In the genomic region with DNA sequence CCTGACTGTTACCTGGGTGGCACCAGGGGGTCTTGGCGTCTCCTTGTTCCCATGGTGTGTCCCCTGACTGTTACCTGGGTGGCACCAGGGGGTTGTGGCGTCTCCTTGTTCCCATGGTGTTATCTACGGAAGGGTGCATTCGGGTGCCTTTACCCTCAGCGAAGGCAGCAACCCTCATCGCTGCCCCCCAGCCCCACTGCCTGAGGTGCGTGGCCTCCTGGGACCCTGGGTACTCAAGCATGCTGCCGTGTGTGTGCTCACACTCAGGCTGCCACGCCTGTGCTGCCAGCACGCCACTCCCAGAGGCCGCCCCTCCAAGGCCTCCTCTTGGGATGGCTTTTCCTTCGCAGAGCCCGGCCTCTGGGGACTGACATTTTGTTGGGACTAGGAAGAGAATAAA, we compare ENCODE assay signal across 42 cellular contexts. TPM values are rescaled to one million over a fixed set of nuclear protein-coding genes. Genes with fewer than 3 reads are reported as not detected.
"Had no signal": no experiment of that assay in that cellular context is flagged by ENCODE, and none has a peak within 500 bp of the region (broad histone marks: within the 10 kb centered on the region; RNA-seq: fewer than 3 reads in every experiment).

No MANE protein-coding gene starts in this region.

- H3K4me3 ChIP-seq: adrenal gland, body of pancreas, breast epithelium, cardiac muscle cell, colonic mucosa, esophagus squamous epithelium, gastroesophageal sphincter had no signal

- H3K27me3 Mint-ChIP-seq: activated CD4-positive, alpha-beta memory T cell treated with anti-CD3 and anti-CD28 coated beads for 36 hours; activated CD4-positive, alpha-beta T cell treated with anti-CD3 and anti-CD28 coated beads for 36 hours; activated CD4-positive, alpha-beta T cell treated with anti-CD3 and anti-CD28 coated beads, Interleukin-2, amount 10 ng/mL, durations not matched to agents 24 days and 14 days; activated CD8-positive, alpha-beta memory T cell treated with anti-CD3 and anti-CD28 coated beads, Interleukin-2, amount 10 ng/mL, durations not matched to agents 7 days and 5 days; activated naive CD4-positive, alpha-beta T cell treated with anti-CD3 and anti-CD28 coated beads, Interleukin-2, amount 50 U/mL, for 24 hours; activated naive CD8-positive, alpha-beta T cell treated with anti-CD3 and anti-CD28 coated beads for 36 hours; activated naive CD8-positive, alpha-beta T cell treated with anti-CD3 and anti-CD28 coated beads, Interleukin-2, amount 50 U/mL, for 24 hours; T-helper 17 cell had no signal

- H3K36me3 ChIP-seq: breast epithelium, colonic mucosa had no signal

- H3K9me3 Mint-ChIP-seq: activated CD4-positive, alpha-beta memory T cell treated with anti-CD3 and anti-CD28 coated beads for 36 hours; activated CD4-positive, alpha-beta T cell treated with anti-CD3 and anti-CD28 coated beads, Interleukin-2, amount 10 ng/mL, durations not matched to agents 24 days and 14 days; activated naive CD4-positive, alpha-beta T cell treated with anti-CD3 and anti-CD28 coated beads for 36 hours; activated naive CD4-positive, alpha-beta T cell treated with anti-CD3 and anti-CD28 coated beads, Interleukin-2, amount 50 U/mL, for 24 hours; activated naive CD8-positive, alpha-beta T cell treated with anti-CD3 and anti-CD28 coated beads for 36 hours; activated naive CD8-positive, alpha-beta T cell treated with anti-CD3 and anti-CD28 coated beads, Interleukin-2, amount 50 U/mL, for 24 hours; activated T-helper 1 cell treated with anti-CD3 and anti-CD28 coated beads, Interleukin-12 subunit alpha, Interleukin-12 subunit beta, Interleukin-2, Interleukin-4 antibody, amounts not matched to agents 30 ng/mL and 10 ng/mL and 1 ng/mL, durations not matched to agents 14 hours and 24 hours and 36 hours; activated T-helper 2 cell treated with anti-CD3 and anti-CD28 coated beads, Interferon-gamma antibody, Interleukin-2, Interleukin-4, amounts not matched to agents 10 μg/mL and 5 μg/mL and 100 μg/mL, durations not matched to agents 14 hours and 24 hours and 36 hours; T-helper 2 cell treated with Interferon-gamma antibody and Interleukin-4, amounts not matched to agents 5 μg/mL and 100 μg/mL, for 36 hours had no signal

- H3K4me3 Mint-ChIP-seq: activated CD4-positive, alpha-beta memory T cell treated with anti-CD3 and anti-CD28 coated beads for 36 hours; activated CD4-positive, alpha-beta T cell treated with anti-CD3 and anti-CD28 coated beads for 36 hours; activated CD4-positive, alpha-beta T cell treated with anti-CD3 and anti-CD28 coated beads, Interleukin-2, amount 10 ng/mL, durations not matched to agents 24 days and 14 days; activated CD8-positive, alpha-beta memory T cell treated with anti-CD3 and anti-CD28 coated beads, Interleukin-2, amount 10 ng/mL, durations not matched to agents 7 days and 5 days; activated CD8-positive, alpha-beta T cell treated with anti-CD3 and anti-CD28 coated beads, Interleukin-2, amount 10 ng/mL, durations not matched to agents 7 days and 5 days; activated naive CD4-positive, alpha-beta T cell treated with anti-CD3 and anti-CD28 coated beads for 36 hours; activated naive CD4-positive, alpha-beta T cell treated with anti-CD3 and anti-CD28 coated beads, Interleukin-2, amount 50 U/mL, for 24 hours; activated naive CD8-positive, alpha-beta T cell treated with anti-CD3 and anti-CD28 coated beads for 36 hours; activated naive CD8-positive, alpha-beta T cell treated with anti-CD3 and anti-CD28 coated beads, Interleukin-2, amount 50 U/mL, for 24 hours; activated T-helper 1 cell treated with anti-CD3 and anti-CD28 coated beads, Interleukin-12 subunit alpha, Interleukin-12 subunit beta, Interleukin-2, Interleukin-4 antibody, amounts not matched to agents 30 ng/mL and 10 ng/mL and 1 ng/mL, durations not matched to agents 14 hours and 24 hours and 36 hours; T-helper 17 cell; T-helper 2 cell treated with Interferon-gamma antibody and Interleukin-4, amounts not matched to agents 5 μg/mL and 100 μg/mL, for 36 hours had no signal

- H3K27me3 ChIP-seq: adrenal gland, body of pancreas, breast epithelium, cardiac muscle cell, colonic mucosa, esophagus squamous epithelium, gastroesophageal sphincter had no signal

- DNase-seq: activated CD4-positive, alpha-beta memory T cell treated with anti-CD3 and anti-CD28 coated beads for 36 hours; activated CD4-positive, alpha-beta T cell treated with anti-CD3 and anti-CD28 coated beads for 36 hours; activated CD4-positive, alpha-beta T cell treated with anti-CD3 and anti-CD28 coated beads, Interleukin-2, amount 10 ng/mL, durations not matched to agents 24 days and 14 days; activated CD4-positive, CD25-positive, alpha-beta regulatory T cell; activated CD4-positive, CD25-positive, alpha-beta regulatory T cell treated with anti-CD3 and anti-CD28 coated beads, Interleukin-2, amount 50 U/mL, for 72 hours; activated CD8-positive, alpha-beta memory T cell treated with anti-CD3 and anti-CD28 coated beads, Interleukin-2, amount 10 ng/mL, durations not matched to agents 7 days and 5 days; activated CD8-positive, alpha-beta memory T cell treated with anti-CD3 and anti-CD28 coated beads, Interleukin-2, amount 50 U/mL, for 4 hours; activated CD8-positive, alpha-beta T cell treated with anti-CD3 and anti-CD28 coated beads, Interleukin-2, amount 10 ng/mL, durations not matched to agents 7 days and 5 days; activated effector memory CD4-positive, alpha-beta T cell treated with anti-CD3 and anti-CD28 coated beads, Interleukin-2, amount 50 U/mL, for 16 hours; activated naive CD4-positive, alpha-beta T cell treated with anti-CD3 and anti-CD28 coated beads for 36 hours; activated naive CD8-positive, alpha-beta T cell treated with anti-CD3 and anti-CD28 coated beads for 36 hours; activated naive CD8-positive, alpha-beta T cell treated with anti-CD3 and anti-CD28 coated beads, Interleukin-2, amount 50 U/mL, for 24 hours; activated T-cell treated with anti-CD3 and anti-CD28 coated beads, Interleukin-2, amount 50 U/mL, for 1 hour; activated T-cell treated with anti-CD3 and anti-CD28 coated beads, Interleukin-2, amount 50 U/mL, for 48 hours; adrenal gland; amygdala; aorta; body of pancreas; central memory CD4-positive, alpha-beta T cell; cerebellar nuclear complex; colonic mucosa; effector CD8-positive, alpha-beta T cell; esophagus squamous epithelium; foreskin melanocyte; T-helper 1 cell; T-helper 17 cell; T1000 had no signal

- H3K27ac Mint-ChIP-seq: activated CD4-positive, alpha-beta memory T cell treated with anti-CD3 and anti-CD28 coated beads for 36 hours; activated CD4-positive, alpha-beta T cell treated with anti-CD3 and anti-CD28 coated beads for 36 hours; activated CD4-positive, alpha-beta T cell treated with anti-CD3 and anti-CD28 coated beads, Interleukin-2, amount 10 ng/mL, durations not matched to agents 24 days and 14 days; activated CD8-positive, alpha-beta memory T cell treated with anti-CD3 and anti-CD28 coated beads, Interleukin-2, amount 10 ng/mL, durations not matched to agents 7 days and 5 days; activated CD8-positive, alpha-beta T cell treated with anti-CD3 and anti-CD28 coated beads, Interleukin-2, amount 10 ng/mL, durations not matched to agents 7 days and 5 days; activated naive CD4-positive, alpha-beta T cell treated with anti-CD3 and anti-CD28 coated beads for 36 hours; activated naive CD4-positive, alpha-beta T cell treated with anti-CD3 and anti-CD28 coated beads, Interleukin-2, amount 50 U/mL, for 24 hours; activated naive CD8-positive, alpha-beta T cell treated with anti-CD3 and anti-CD28 coated beads for 36 hours; activated naive CD8-positive, alpha-beta T cell treated with anti-CD3 and anti-CD28 coated beads, Interleukin-2, amount 50 U/mL, for 24 hours; activated T-helper 1 cell treated with anti-CD3 and anti-CD28 coated beads, Interleukin-12 subunit alpha, Interleukin-12 subunit beta, Interleukin-2, Interleukin-4 antibody, amounts not matched to agents 30 ng/mL and 10 ng/mL and 1 ng/mL, durations not matched to agents 14 hours and 24 hours and 36 hours; activated T-helper 2 cell treated with anti-CD3 and anti-CD28 coated beads, Interferon-gamma antibody, Interleukin-2, Interleukin-4, amounts not matched to agents 10 μg/mL and 5 μg/mL and 100 μg/mL, durations not matched to agents 14 hours and 24 hours and 36 hours; T-helper 17 cell; T-helper 2 cell treated with Interferon-gamma antibody and Interleukin-4, amounts not matched to agents 5 μg/mL and 100 μg/mL, for 36 hours had no signal

- H3K27ac ChIP-seq: adrenal gland, body of pancreas, breast epithelium, cardiac muscle cell, colonic mucosa, epithelial cell of prostate, esophagus squamous epithelium, gastroesophageal sphincter had no signal

- ATAC-seq: activated CD4-positive, alpha-beta T cell treated with anti-CD3 and anti-CD28 coated beads for 36 hours; activated CD8-positive, alpha-beta memory T cell treated with anti-CD3 and anti-CD28 coated beads, Interleukin-2, amount 10 ng/mL, durations not matched to agents 7 days and 5 days; activated CD8-positive, alpha-beta T cell treated with anti-CD3 and anti-CD28 coated beads, Interleukin-2, amount 10 ng/mL, durations not matched to agents 7 days and 5 days; activated naive CD8-positive, alpha-beta T cell treated with anti-CD3 and anti-CD28 coated beads, Interleukin-2, amount 50 U/mL, for 24 hours; body of pancreas; gastroesophageal sphincter; T-helper 17 cell had no signal

- H3K4me1 ChIP-seq: adrenal gland, body of pancreas, breast epithelium, colonic mucosa, esophagus squamous epithelium, gastroesophageal sphincter had no signal

- H3K9me3 ChIP-seq: adrenal gland, body of pancreas, breast epithelium, colonic mucosa, esophagus squamous epithelium, gastroesophageal sphincter had no signal

RNA-seq across cellular contexts. Expression of a gene that starts 48.4 kb away (rescaled TPM):
- total RNA-seq: activated CD4-positive, alpha-beta memory T cell treated with anti-CD3 and anti-CD28 coated beads for 36 hours; activated CD4-positive, alpha-beta T cell treated with anti-CD3 and anti-CD28 coated beads for 36 hours; activated CD4-positive, alpha-beta T cell treated with anti-CD3 and anti-CD28 coated beads, Interleukin-2, amount 10 ng/mL, durations not matched to agents 24 days and 14 days; activated CD8-positive, alpha-beta memory T cell treated with anti-CD3 and anti-CD28 coated beads for 36 hours; activated CD8-positive, alpha-beta memory T cell treated with anti-CD3 and anti-CD28 coated beads, Interleukin-2, amount 10 ng/mL, durations not matched to agents 7 days and 5 days; activated CD8-positive, alpha-beta T cell treated with anti-CD3 and anti-CD28 coated beads, Interleukin-2, amount 10 ng/mL, durations not matched to agents 7 days and 5 days; activated naive CD4-positive, alpha-beta T cell treated with anti-CD3 and anti-CD28 coated beads for 36 hours; activated naive CD8-positive, alpha-beta T cell treated with anti-CD3 and anti-CD28 coated beads for 36 hours; activated T-helper 1 cell treated with anti-CD3 and anti-CD28 coated beads, Interleukin-12 subunit alpha, Interleukin-12 subunit beta, Interleukin-2, Interleukin-4 antibody, amounts not matched to agents 30 ng/mL and 10 ng/mL and 1 ng/mL, durations not matched to agents 14 hours and 24 hours and 36 hours; activated T-helper 2 cell treated with anti-CD3 and anti-CD28 coated beads, Interferon-gamma antibody, Interleukin-2, Interleukin-4, amounts not matched to agents 10 μg/mL and 5 μg/mL and 100 μg/mL, durations not matched to agents 14 hours and 24 hours and 36 hours; adrenal gland; aorta; body of pancreas; breast epithelium; cardiac muscle cell; colonic mucosa; dermis microvascular lymphatic vessel endothelial cell; endothelial cell of umbilical vein; esophagus squamous epithelium; fibroblast of lung; fibroblast of villous mesenchyme; gastroesophageal sphincter; T-helper 17 cell had no signal
- polyA plus RNA-seq: adrenal gland, aorta, fibroblast of lung had no signal

RNA-seq across cellular contexts. Expression of a gene that starts 57.4 kb away (rescaled TPM):
- total RNA-seq: activated CD4-positive, alpha-beta memory T cell treated with anti-CD3 and anti-CD28 coated beads for 36 hours; activated CD8-positive, alpha-beta memory T cell treated with anti-CD3 and anti-CD28 coated beads, Interleukin-2, amount 10 ng/mL, durations not matched to agents 7 days and 5 days; activated naive CD8-positive, alpha-beta T cell treated with anti-CD3 and anti-CD28 coated beads for 36 hours; activated T-helper 1 cell treated with anti-CD3 and anti-CD28 coated beads, Interleukin-12 subunit alpha, Interleukin-12 subunit beta, Interleukin-2, Interleukin-4 antibody, amounts not matched to agents 30 ng/mL and 10 ng/mL and 1 ng/mL, durations not matched to agents 14 hours and 24 hours and 36 hours; body of pancreas; breast epithelium; dermis microvascular lymphatic vessel endothelial cell; endothelial cell of umbilical vein; esophagus squamous epithelium; fibroblast of villous mesenchyme; glomerular endothelial cell had no signal
- polyA plus RNA-seq: aorta, endothelial cell of umbilical vein, esophagus, fibroblast of lung had no signal
